ENCODE assay signal across 21 cellular contexts in genomic region chr11:1936781-1937615, GRCh38. TPM values are rescaled to one million over a fixed set of nuclear protein-coding genes. Genes with fewer than 3 reads are reported as not detected.
DNase-seq lines count a peak whose midpoint lies in the region; ATAC-seq, FAIRE-seq and TF ChIP-seq lines count a peak whose summit lies in the region.
"Had no signal": no experiment of that assay in that cellular context is flagged by ENCODE, and none has a peak within 500 bp of the region (broad histone marks: within the 10 kb centered on the region; RNA-seq: fewer than 3 reads in every experiment).

No MANE protein-coding gene starts in this region.

- CTCF ChIA-PET in H1 (lab: Charles Lee; ENCODE audit: partially characterized antibody) = interaction anchor here (1.6 to 3.1 kb wide), 8 partner anchors 15 to 214 kb away, joined by 3 to 16 read pairs (median 5); partner anchors contain the start of gene TNNT3

- WGBS in H1 (ENCODE audit: extremely low coverage in 1 of 2, insufficient coverage in 1 of 2, insufficient read length in 1 of 2, insufficient replicate concordance in 2 of 2, low coverage in 1 of 2, low lambda C conversion rate in 2 of 2, missing lambda C conversion rate in 1 of 2), 2 experiments = 83% methylated on average over 30 of the region's 34 CpGs; no CpG with 5 or more reads in 1 of the 2 experiments

- H3K4me1 ChIP-seq in H1 (replicated peaks in 1 of 4; ENCODE audit: control insufficient read depth in 3 of 4, insufficient read depth in 4 of 4, low read length in 3 of 4) (peaks cover 0 to 3% (median 0%) of the 10 kb centered on the region in 4 experiments; a peak in 1 of 7 replicates), lower lobe of right lung (no peaks in the 10 kb centered on the region)
- H3K4me1 ChIP-seq: ascending aorta had no signal

- H4K91ac ChIP-seq in H1 (replicated peaks; ENCODE audit: insufficient read length, low read length) = no peak overlapping the region

- in situ Hi-C loops in brain microvascular endothelial cell (cut with HindIII; ENCODE audit: low pct_ligation_motif_present, low sequenced_read_pairs) = no loop called here

- 0 out of 2 replicates have a peak overlapping the region, but pooled peaks have one; percentile 61 for H2BK15ac ChIP-seq in H1 (ENCODE audit: low read length)

- FAIRE-seq in H1 (lab: Jason Lieb, UNC) = no peak
- FAIRE-seq: colon, endothelial cell of umbilical vein had no signal

- H3K18ac ChIP-seq in H1 (ENCODE audit: extremely low read depth, low read length) = no peak overlapping the region

- no peak overlapping the region for H3K23ac ChIP-seq in H1 (ENCODE audit: insufficient read length)

- H3K36me3 ChIP-seq in H1 (ENCODE audit: control insufficient read depth in 2 of 4, insufficient read depth in 4 of 4, low read length in 3 of 4) (no peaks in the 10 kb centered on the region), lower lobe of right lung (no peaks in the 10 kb centered on the region), brain microvascular endothelial cell (replicated peaks) (no peaks in the 10 kb centered on the region)
- H3K36me3 ChIP-seq: ascending aorta had no signal

- no peaks in the 10 kb centered on the region for H4K20me1 ChIP-seq in H1 (replicated peaks in 1 of 2; ENCODE audit: control insufficient read depth in 1 of 2, insufficient read depth in 2 of 2, low read length in 2 of 2)

- POLR2A ChIA-PET in H1 (lab: Charles Lee; ENCODE audit: partially characterized antibody) = no interaction called here

- no peak overlapping the region for H2BK20ac ChIP-seq in H1 (ENCODE audit: low read length)

- no peak overlapping the region for H3K9ac ChIP-seq in H1 (replicated peaks in 1 of 4; ENCODE audit: extremely low read depth in 1 of 4, low read depth in 3 of 4, low read length in 3 of 4)

- H2BK12ac ChIP-seq in H1 (ENCODE audit: low read depth, low read length) = peak overlapping the region; percentile 50; the same call in 1 of the 2 replicates

- H3K4ac ChIP-seq in H1 (replicated peaks; ENCODE audit: insufficient read length, low read depth, low read length) = no peak overlapping the region

- H3K9me3 ChIP-seq in H1 (ENCODE audit: insufficient read depth in 2 of 2, low read depth in 1 of 2, low read length in 1 of 2) (no peaks in the 10 kb centered on the region), lower lobe of right lung (no peaks in the 10 kb centered on the region)
- H3K9me3 ChIP-seq: ascending aorta had no signal

- H3K4me3 ChIP-seq in H1 (ENCODE audit: extremely low read depth in 1 of 4, insufficient read depth in 2 of 4, low read depth in 3 of 4, low read length in 4 of 4) = no peak overlapping the region
- H3K4me3 ChIP-seq in lower lobe of right lung = no peak overlapping the region
- no peak overlapping the region for H3K4me3 ChIP-seq in brain microvascular endothelial cell (ENCODE audit: low read depth, low read length)
- H3K4me3 ChIP-seq: ascending aorta, PC-9 had no signal

- H3K14ac ChIP-seq in H1 (ENCODE audit: insufficient read length) = no peak overlapping the region

- no peaks in the 10 kb centered on the region for H3K27me3 ChIP-seq in H1 (replicated peaks in 1 of 4; ENCODE audit: control insufficient read depth in 3 of 4, extremely low read depth in 1 of 4, insufficient read depth in 3 of 4, low read length in 3 of 4)
- peaks cover 4% of the 10 kb centered on the region for H3K27me3 ChIP-seq in lower lobe of right lung (ENCODE audit: low read depth)
- H3K27me3 ChIP-seq in brain microvascular endothelial cell (replicated peaks) = no peaks in the 10 kb centered on the region
- H3K27me3 ChIP-seq: ascending aorta had no signal

- H3K27ac ChIP-seq in H1 (ENCODE audit: low read depth, low read length) (no peak overlapping the region), lower lobe of right lung (no peak overlapping the region), brain microvascular endothelial cell (no peak overlapping the region)
- H3K27ac ChIP-seq: ascending aorta, PC-9 had no signal

- no peak for TF ChIP-seq EP300 in H1 (IDR thresholded peaks at IDR 0.05; ENCODE audit: borderline replicate concordance in 1 of 2, low read depth in 2 of 2, low read length in 2 of 2)

- ATAC-seq in lower lobe of right lung = no peak
- ATAC-seq: activated T-helper 17 cell treated with anti-CD3 and anti-CD28 coated beads, Interleukin-2, amount 50 U/mL, for 72 hours had no signal

- no peak overlapping the region for H2AK5ac ChIP-seq in H1 (ENCODE audit: low read depth, low read length)

- TF ChIP-seq CTCF in H1 (IDR thresholded peaks at IDR 0.05; ENCODE audit: control extremely low read depth in 1 of 3, insufficient read depth in 1 of 3, low read depth in 1 of 3, low read length in 3 of 3) (no peak), lower lobe of right lung (IDR thresholded peaks at IDR 0.05) (no peak), brain microvascular endothelial cell (IDR thresholded peaks at IDR 0.05; ENCODE audit: low read depth, low read length, missing control alignments) (no peak)

- H2AFZ ChIP-seq in H1 (ENCODE audit: low read length) = no peak overlapping the region
- H2AFZ ChIP-seq: PC-9 had no signal

- H4K5ac ChIP-seq in H1 (ENCODE audit: insufficient read length, low read depth, low read length) = no peak overlapping the region

- H3K79me1 ChIP-seq in H1 (ENCODE audit: low read depth, low read length) = no peaks in the 10 kb centered on the region

- H2BK5ac ChIP-seq in H1 (ENCODE audit: low read depth, low read length) = no peak overlapping the region

- peak; percentile 1 for DNase-seq in stimulated activated CD4-positive, alpha-beta T cell treated with anti-CD3 and anti-CD28 coated beads, Interleukin-1b, Interleukin-23, amount 100 ng/mL, for 48 hours
- DNase-seq in stimulated activated CD4-positive, alpha-beta T cell treated with anti-CD3 and anti-CD28 coated beads, Interleukin-15, amount 100 ng/mL, for 24 hours = no peak
- DNase-seq in H1 (ENCODE audit: low read depth in 1 of 2, low spot score in 2 of 2) = peak in 1 of 2 experiments; percentile 49
- DNase-seq in lower lobe of right lung = peak; percentile 40
- peak; percentile 41 for DNase-seq in ureter (ENCODE audit: low spot score)
- no peak for DNase-seq in cerebellar cortex (ENCODE audit: low spot score)
- no peak for DNase-seq in C1 segment of cervical spinal cord (lab: John Stamatoyannopoulos, UW)
- no peak for DNase-seq in brain microvascular endothelial cell
- DNase-seq: AML-193; DMS 273 treated with DMSO at 0.1 percent for 48 hours; foreskin fibroblast; MV-4-11; NCI-H2029; NCI-H526; PC-9; stimulated activated CD4-positive, alpha-beta T cell treated with anti-CD3 and anti-CD28 coated beads, Interleukin-4, amount 100 ng/mL, for 4 hours had no signal

- H4K8ac ChIP-seq in H1 (ENCODE audit: extremely low read depth, insufficient read depth, low read length) = no peak overlapping the region; the same call in none of the 2 replicates

- H3K23me2 ChIP-seq in H1 (ENCODE audit: low read depth, low read length) = peaks cover 6% of the 10 kb centered on the region; the same call in 1 of the 2 replicates

- no peak overlapping the region for H3K56ac ChIP-seq in H1 (replicated peaks; ENCODE audit: insufficient read length, low read depth, low read length)

- no peak overlapping the region for H2BK120ac ChIP-seq in H1 (replicated peaks; ENCODE audit: low read depth, low read length)

- intact Hi-C loops in lower lobe of right lung (cut with DNase I) = no loop called here

- TF ChIP-seq RAD21 in H1 (IDR thresholded peaks at IDR 0.05 in 1 of 2, conservative IDR thresholded peaks at IDR 0.05 in 1 of 2; ENCODE audit: low read depth in 2 of 2, low read length in 2 of 2) = no peak

- H3K79me2 ChIP-seq in H1 (ENCODE audit: control insufficient read depth in 1 of 2, insufficient read depth in 2 of 2, low read length in 2 of 2) = no peaks in the 10 kb centered on the region

- TF ChIP-seq POLR2A in H1 (IDR thresholded peaks at IDR 0.05; ENCODE audit: control extremely low read depth in 1 of 2, low read depth in 2 of 2, low read length in 2 of 2) = no peak

- no peak overlapping the region for H3K4me2 ChIP-seq in H1 (ENCODE audit: insufficient read depth in 1 of 2, low read depth in 2 of 2, low read length in 2 of 2)
- H3K4me2 ChIP-seq: PC-9 had no signal

TF ChIP-seq in H1, 55 proteins besides CTCF, POLR2A, EP300 and RAD21 (continues in another document):
- TF ChIP-seq EGR1 (IDR thresholded peaks at IDR 0.05; ENCODE audit: borderline replicate concordance, low read depth, low read length) = no peak
- TF ChIP-seq FOSL1 (IDR thresholded peaks at IDR 0.05; ENCODE audit: insufficient read depth, low read depth, low read length) = no peak

RNA-seq across cellular contexts. Expression of gene MRPL23, which starts 10.1 kb away (rescaled TPM):
- 86.0 and 86.4 TPM in 2 replicates for total RNA-seq in H1 (2021; fragmentation: NEBNext Ultra II Directional; extraction: Animal tissue kit (Norgen Biotek cat#: 25700))
- 244 and 281 TPM in 2 replicates for polyA plus RNA-seq in H1 (2011; rRNA removed)
- polyA plus RNA-seq in H1 (2011; cell fraction: cytosol; rRNA removed) = 212 TPM
- 155 TPM for polyA plus RNA-seq in H1 (2011; cell fraction: nucleus; rRNA removed)
- 93.5 to 140 TPM (median 122 TPM) in 4 replicates for polyA plus RNA-seq in H1 (2012, experiment 1 of 2)
- polyA plus RNA-seq in H1 (2012, experiment 2 of 2) = 130 TPM
- 104 TPM for polyA plus RNA-seq in H1 (2013, experiment 1 of 2)
- 109 TPM for polyA plus RNA-seq in H1 (2013, experiment 2 of 2)
- 35.1 and 53.0 TPM in 2 replicates for polyA minus RNA-seq in H1 (2011; rRNA and poly(A)+ RNA removed)
- 58.9 TPM for polyA minus RNA-seq in H1 (2011; cell fraction: cytosol; rRNA and poly(A)+ RNA removed)
- 60.1 TPM for polyA minus RNA-seq in H1 (2011; cell fraction: nucleus; rRNA and poly(A)+ RNA removed)
- total RNA-seq in lower lobe of right lung = 59.2 TPM
- 40.5 TPM for total RNA-seq in ureter

RNA-seq across cellular contexts. Expression of gene TNNT3, which starts 17.5 kb away (rescaled TPM):
- total RNA-seq in H1 (2021; fragmentation: NEBNext Ultra II Directional; extraction: Animal tissue kit (Norgen Biotek cat#: 25700)) = not detected in 2 replicates
- not detected in 2 replicates for polyA plus RNA-seq in H1 (2011; rRNA removed)
- not detected for polyA plus RNA-seq in H1 (2011; cell fraction: cytosol; rRNA removed)
- not detected for polyA plus RNA-seq in H1 (2011; cell fraction: nucleus; rRNA removed)
- not detected in 4 replicates for polyA plus RNA-seq in H1 (2012, experiment 1 of 2)
- not detected for polyA plus RNA-seq in H1 (2012, experiment 2 of 2)
- polyA plus RNA-seq in H1 (2013, experiment 1 of 2) = 0.14 TPM
- not detected for polyA plus RNA-seq in H1 (2013, experiment 2 of 2)
- not detected in 2 replicates for polyA minus RNA-seq in H1 (2011; rRNA and poly(A)+ RNA removed)
- polyA minus RNA-seq in H1 (2011; cell fraction: cytosol; rRNA and poly(A)+ RNA removed) = not detected
- polyA minus RNA-seq in H1 (2011; cell fraction: nucleus; rRNA and poly(A)+ RNA removed) = not detected
- total RNA-seq in lower lobe of right lung = 4.7 TPM
- 57.7 TPM for total RNA-seq in ureter
- total RNA-seq: endothelial cell of umbilical vein, neural crest cell, PC-9 had no signal
- polyA plus RNA-seq: endothelial cell of umbilical vein had no signal

RNA-seq across cellular contexts. Expression of gene PRR33, which starts 45.3 kb away (rescaled TPM):
- total RNA-seq in H1 (2021; fragmentation: NEBNext Ultra II Directional; extraction: Animal tissue kit (Norgen Biotek cat#: 25700)) = not detected in 2 replicates
- polyA plus RNA-seq in H1 (2011; rRNA removed) = 0.02 and 0.08 TPM in 2 replicates
- polyA plus RNA-seq in H1 (2011; cell fraction: cytosol; rRNA removed) = 0.03 TPM
- polyA plus RNA-seq in H1 (2011; cell fraction: nucleus; rRNA removed) = 0.04 TPM
- 0.06 TPM in 1 of 4 replicates, not detected in the others for polyA plus RNA-seq in H1 (2012, experiment 1 of 2)
- polyA plus RNA-seq in H1 (2012, experiment 2 of 2) = not detected
- polyA plus RNA-seq in H1 (2013, experiment 1 of 2) = 0.02 TPM
- polyA plus RNA-seq in H1 (2013, experiment 2 of 2) = 0.02 TPM
- polyA minus RNA-seq in H1 (2011; rRNA and poly(A)+ RNA removed) = not detected in 2 replicates
- not detected for polyA minus RNA-seq in H1 (2011; cell fraction: cytosol; rRNA and poly(A)+ RNA removed)
- not detected for polyA minus RNA-seq in H1 (2011; cell fraction: nucleus; rRNA and poly(A)+ RNA removed)
- total RNA-seq in lower lobe of right lung (not detected), ureter (not detected)
- total RNA-seq: ascending aorta, endothelial cell of umbilical vein, neural crest cell, PC-9 had no signal
- polyA plus RNA-seq: endothelial cell of umbilical vein had no signal

Comparison
In these comparisons a context has a peak if more than half of its experiments do, and no peak if none do; other contexts are left out.
1. DNase-seq: peak in stimulated activated CD4-positive, alpha-beta T cell treated with anti-CD3 and anti-CD28 coated beads, Interleukin-1b, Interleukin-23, amount 100 ng/mL, for 48 hours (single experiment), lower lobe of right lung (single experiment) and ureter (single experiment); none in stimulated activated CD4-positive, alpha-beta T cell treated with anti-CD3 and anti-CD28 coated beads, Interleukin-15, amount 100 ng/mL, for 24 hours (single experiment), cerebellar cortex (single experiment), C1 segment of cervical spinal cord (0 of 14) and brain microvascular endothelial cell (single experiment).
2. RNA of gene TNNT3, which starts 17.5 kb away (total RNA-seq): 57.7 TPM in ureter (single experiment); 4.7 TPM in lower lobe of right lung (single experiment) and not detected in H1; every median in the first group is over 10 times any median in the second.